Comparison of ENCODE assay signal across 1 cellular context in the genomic region with DNA sequence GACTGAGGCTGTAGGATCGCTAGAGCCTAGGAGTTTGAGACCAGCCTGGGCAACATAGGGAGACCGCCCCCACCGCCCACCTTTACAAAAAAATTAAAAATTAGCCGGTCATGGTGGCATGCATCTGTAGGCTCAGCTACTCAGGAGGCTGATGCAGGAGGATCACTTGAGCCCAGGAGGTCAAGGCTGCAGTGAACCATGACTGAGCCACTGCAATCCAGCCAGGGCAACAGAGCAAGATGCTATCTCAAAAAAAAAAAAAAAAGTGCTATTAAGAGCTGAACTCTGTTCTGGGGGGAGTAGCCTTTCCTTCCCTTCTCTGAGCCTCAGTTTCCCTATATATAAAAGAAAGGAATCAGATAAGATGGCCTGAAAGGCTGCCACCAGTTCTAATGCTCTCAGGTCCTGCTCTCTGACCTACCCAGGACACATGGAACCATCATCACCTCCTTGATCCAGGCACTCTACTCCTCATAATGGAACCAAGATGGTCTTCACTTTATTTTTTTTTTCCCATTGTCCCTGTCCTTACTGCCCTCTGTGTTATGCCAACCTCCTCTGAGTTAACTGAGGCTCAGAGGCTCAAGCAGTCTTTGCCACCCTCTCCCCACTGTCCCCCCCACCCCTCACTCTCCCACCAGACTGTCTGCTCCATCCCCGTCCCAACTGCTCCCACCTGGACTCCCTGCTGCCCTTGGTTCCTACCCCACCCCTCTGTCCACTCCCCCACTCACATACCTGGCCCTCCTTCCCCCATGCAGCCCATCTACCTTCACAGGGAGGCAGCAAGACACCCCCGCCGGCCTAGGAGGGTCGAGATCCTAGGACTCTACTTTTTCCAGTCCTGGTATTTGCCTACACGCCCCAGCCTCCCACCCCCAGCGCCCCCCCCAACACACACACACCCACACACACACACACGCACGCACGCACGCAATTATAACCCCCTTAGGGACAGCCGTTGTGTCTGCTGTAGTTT.
TF ChIP-seq lines count a peak whose summit lies in the region.

No MANE protein-coding gene starts in this region.

TF ChIP-seq in endothelial cell of umbilical vein, 7 proteins besides CTCF, POLR2A, EP300 and RAD21:
- TF ChIP-seq MYC (IDR thresholded peaks at IDR 0.05; ENCODE audit: low read depth, low read length) (no peak), EZH2 (IDR thresholded peaks at IDR 0.05; ENCODE audit: borderline replicate concordance, low read depth, low read length, severe bottlenecking) (no peak), JUN (IDR thresholded peaks at IDR 0.05; ENCODE audit: borderline replicate concordance, insufficient read depth, insufficient read length, low read depth) (no peak), GATA2 (IDR thresholded peaks at IDR 0.05; ENCODE audit: insufficient read depth, insufficient read length, low read depth, low read length) (no peak), POLR2AphosphoS5 (IDR thresholded peaks at IDR 0.05; ENCODE audit: insufficient read depth, low read depth, low read length) (no peak), FOS (IDR thresholded peaks at IDR 0.05; ENCODE audit: borderline replicate concordance, insufficient read depth, low read length) (no peak)
- TF ChIP-seq, protein P1, sequence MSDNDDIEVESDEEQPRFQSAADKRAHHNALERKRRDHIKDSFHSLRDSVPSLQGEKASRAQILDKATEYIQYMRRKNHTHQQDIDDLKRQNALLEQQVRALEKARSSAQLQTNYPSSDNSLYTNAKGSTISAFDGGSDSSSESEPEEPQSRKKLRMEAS (IDR thresholded peaks at IDR 0.05; ENCODE audit: insufficient read depth, insufficient read length): no peak
TF ChIP-seq in endothelial cell of umbilical vein: peak in this region for 0.
